ENCODE assay signal across 1 cellular context in genomic region chr6:41072836-41073202, GRCh38.
TF ChIP-seq lines count a peak whose summit lies in the region.

TSS of gene NFYA (plus strand) at chr6:41072974. CDS start at chr6:41079090, 6,116 bp downstream.

TF ChIP-seq in A549, 52 proteins besides CTCF, POLR2A, EP300 and RAD21 (continued from another document):
- 0 out of 2 replicates have a peak, but pooled peaks have one; percentile 21 for TF ChIP-seq PBX3 (IDR thresholded peaks at IDR 0.05)
- peak; percentile 70; the same call in 1 of the 2 replicates for TF ChIP-seq RFX5 (IDR thresholded peaks at IDR 0.05)
TF ChIP-seq in A549: peak in this region for 2.
